ENCODE assay signal across 17 cellular contexts in the genomic region with DNA sequence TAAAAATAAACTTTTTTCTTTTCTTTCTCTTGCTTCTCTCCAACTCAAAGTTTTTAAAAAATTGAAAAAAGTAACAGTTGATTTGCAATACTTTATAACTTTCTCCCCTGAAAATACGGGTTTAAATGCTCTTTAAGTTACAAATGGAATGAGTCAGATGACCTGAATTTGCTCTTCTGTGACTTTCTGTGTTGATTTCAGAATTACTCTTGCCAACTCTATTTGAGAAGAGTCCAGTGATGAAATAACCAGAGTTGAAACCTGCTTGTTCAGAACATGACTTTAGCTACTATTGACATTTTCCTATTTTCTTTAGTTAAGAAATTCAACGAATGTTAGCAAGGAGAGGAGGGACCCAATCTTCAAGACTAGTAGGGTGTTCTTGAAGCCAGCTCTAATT.
DNase-seq lines count a peak whose midpoint lies in the region; ATAC-seq and TF ChIP-seq lines count a peak whose summit lies in the region.
"Had no signal": no experiment of that assay in that cellular context is flagged by ENCODE, and none has a peak within 500 bp of the region (broad histone marks: within the 10 kb centered on the region; RNA-seq: fewer than 3 reads in every experiment).

No MANE protein-coding gene starts in this region.

- TF ChIP-seq CTCF in choroid plexus epithelial cell (conservative IDR thresholded peaks at IDR 0.05; ENCODE audit: low read depth, low read length) (no peak), CD14-positive monocyte (IDR thresholded peaks at IDR 0.05) (no peak)

- H2BK120ac ChIP-seq in mesenchymal stem cell (ENCODE audit: low read depth, low read length): no peak overlapping the region

- 100% methylated on average over 1 of the region's 2 CpGs for WGBS in mesenchymal stem cell

- H3K27me3 Mint-ChIP-seq in CD14-positive monocyte (ENCODE audit: low read depth in 3 of 3): peaks cover 0 to 2% (median 0%) of the 10 kb centered on the region in 3 donors
- H3K27me3 Mint-ChIP-seq: brain had no signal

- no peak overlapping the region for H3K14ac ChIP-seq in mesenchymal stem cell (ENCODE audit: low read length in 2 of 2)

- H3K27ac ChIP-seq in mesenchymal stem cell (ENCODE audit: low read length, poor library complexity, severe bottlenecking): no peak overlapping the region
- H3K27ac ChIP-seq: left lung, psoas muscle, SK-N-MC, tibial artery had no signal

- H3K79me1 ChIP-seq in mesenchymal stem cell (replicated peaks; ENCODE audit: low read length, poor library complexity, severe bottlenecking): no peaks in the 10 kb centered on the region

- no peak overlapping the region for H3K18ac ChIP-seq in mesenchymal stem cell (ENCODE audit: low read depth in 1 of 2, low read length in 2 of 2)

- intact Hi-C loops in CD14-positive monocyte (cut with micrococcal nuclease): no loop called here

- H3K36me3 Mint-ChIP-seq in CD14-positive monocyte: no peaks in the 10 kb centered on the region
- H3K36me3 Mint-ChIP-seq: brain had no signal

- H4K8ac ChIP-seq in mesenchymal stem cell (ENCODE audit: low read length): no peak overlapping the region

- no peak overlapping the region for H2AK5ac ChIP-seq in mesenchymal stem cell (ENCODE audit: low read length, severe bottlenecking)

- no peak overlapping the region for H3K4me3 Mint-ChIP-seq in CD14-positive monocyte
- H3K4me3 Mint-ChIP-seq: activated CD4-positive, alpha-beta memory T cell treated with anti-CD3 and anti-CD28 coated beads, Interleukin-2, amount 10 ng/mL, durations not matched to agents 7 days and 5 days; brain; natural killer cell had no signal

- H3K9me3 Mint-ChIP-seq in CD14-positive monocyte: peaks cover 0 to 4% (median 2%) of the 10 kb centered on the region in 7 donors
- H3K9me3 Mint-ChIP-seq: activated CD4-positive, alpha-beta memory T cell treated with anti-CD3 and anti-CD28 coated beads, Interleukin-2, amount 10 ng/mL, durations not matched to agents 7 days and 5 days had no signal

- no peaks in the 10 kb centered on the region for H3K36me3 ChIP-seq in mesenchymal stem cell (ENCODE audit: control insufficient read depth in 1 of 2, insufficient read depth in 2 of 2, low read depth in 1 of 2, low read length in 2 of 2)
- H3K36me3 ChIP-seq: left lung, tibial artery had no signal

- H3K4me2 ChIP-seq in mesenchymal stem cell (ENCODE audit: low read length, poor library complexity, severe bottlenecking): no peak overlapping the region

- H2BK15ac ChIP-seq in mesenchymal stem cell (ENCODE audit: low read depth, poor library complexity, severe bottlenecking): no peak overlapping the region

- no peaks in the 10 kb centered on the region for H3K4me1 Mint-ChIP-seq in CD14-positive monocyte
- H3K4me1 Mint-ChIP-seq: activated CD4-positive, alpha-beta memory T cell treated with anti-CD3 and anti-CD28 coated beads, Interleukin-2, amount 10 ng/mL, durations not matched to agents 7 days and 5 days; brain; natural killer cell had no signal

- H4K91ac ChIP-seq in mesenchymal stem cell (ENCODE audit: low read length): no peak overlapping the region

- H3K23ac ChIP-seq in mesenchymal stem cell (ENCODE audit: low read length in 2 of 2): no peak overlapping the region

- DNase-seq in M059J (ENCODE audit: low read depth) (peak; percentile 6), choroid plexus epithelial cell (ENCODE audit: low read depth) (peak; percentile 95), mesenchymal stem cell (peak; percentile 44), retina (no peak), SW480 (ENCODE audit: low spot score) (no peak), CD14-positive monocyte (ENCODE audit: low spot score) (no peak)
- DNase-seq: activated CD4-positive, alpha-beta memory T cell treated with anti-CD3 and anti-CD28 coated beads, Interleukin-2, amount 10 ng/mL, durations not matched to agents 7 days and 5 days; left lung; MV-4-11; natural killer cell; psoas muscle; stimulated activated CD4-positive, alpha-beta T cell treated with anti-CD3 and anti-CD28 coated beads, Interleukin-1b, Interleukin-23, amount 100 ng/mL, for 48 hours; tibial artery had no signal

- H2AFZ ChIP-seq in mesenchymal stem cell (ENCODE audit: low read depth, low read length): no peak overlapping the region

- H3K4me3 ChIP-seq in choroid plexus epithelial cell (ENCODE audit: low read depth, low read length) (no peak overlapping the region), mesenchymal stem cell (ENCODE audit: insufficient read depth in 1 of 2, low read depth in 1 of 2, low read length in 2 of 2) (no peak overlapping the region)
- H3K4me3 ChIP-seq: left lung, psoas muscle, SK-N-MC, tibial artery had no signal

- no peak overlapping the region for H3K9ac ChIP-seq in mesenchymal stem cell (ENCODE audit: low read length)

- no peaks in the 10 kb centered on the region for H3K27me3 ChIP-seq in mesenchymal stem cell (ENCODE audit: control insufficient read depth in 1 of 2, insufficient read depth in 1 of 2, low read length in 2 of 2)
- H3K27me3 ChIP-seq: left lung, tibial artery had no signal

- no peak overlapping the region for H3K4ac ChIP-seq in mesenchymal stem cell (ENCODE audit: low read depth in 1 of 2, low read length in 2 of 2)

- no peak overlapping the region for H2BK5ac ChIP-seq in mesenchymal stem cell (ENCODE audit: low read depth, low read length, poor library complexity, severe bottlenecking)

- H2BK12ac ChIP-seq in mesenchymal stem cell (ENCODE audit: low read length in 2 of 2): no peak overlapping the region

- H3K4me1 ChIP-seq in mesenchymal stem cell (ENCODE audit: control insufficient read depth, insufficient read depth, low read depth, low read length): no peaks in the 10 kb centered on the region
- H3K4me1 ChIP-seq: left lung, psoas muscle, tibial artery had no signal

- ATAC-seq in GM18867 (IDR thresholded peaks at IDR 0.05; ENCODE audit: unreplicated experiment) (peak; percentile 67), HG02973 (IDR thresholded peaks at IDR 0.05; ENCODE audit: unreplicated experiment) (no peak)
- ATAC-seq: left lung, natural killer cell, psoas muscle had no signal

- no peak overlapping the region for H3K27ac Mint-ChIP-seq in CD14-positive monocyte
- H3K27ac Mint-ChIP-seq: activated CD4-positive, alpha-beta memory T cell treated with anti-CD3 and anti-CD28 coated beads, Interleukin-2, amount 10 ng/mL, durations not matched to agents 7 days and 5 days; brain; natural killer cell had no signal

- H3K9me3 ChIP-seq in mesenchymal stem cell (ENCODE audit: control insufficient read depth, low read length): peaks cover 3% of the 10 kb centered on the region
- H3K9me3 ChIP-seq: psoas muscle had no signal

Comparison
In these comparisons a context has a peak if more than half of its experiments do, and no peak if none do; other contexts are left out.
1. DNase-seq: peak in M059J (single experiment), choroid plexus epithelial cell (single experiment) and mesenchymal stem cell (single experiment); none in retina (single experiment), SW480 (single experiment) and CD14-positive monocyte (single experiment).